Comparison of ENCODE assay signal across 24 cellular contexts in genomic region chr15:69318033-69318432, GRCh38. TPM values are rescaled to one million over a fixed set of nuclear protein-coding genes. Genes with fewer than 3 reads are reported as not detected.
DNase-seq lines count a peak whose midpoint lies in the region; ATAC-seq, FAIRE-seq and TF ChIP-seq lines count a peak whose summit lies in the region.
"Had no signal": no experiment of that assay in that cellular context is flagged by ENCODE, and none has a peak within 500 bp of the region (broad histone marks: within the 10 kb centered on the region; RNA-seq: fewer than 3 reads in every experiment).

No MANE protein-coding gene starts in this region.

- FAIRE-seq in urothelium cell line (lab: Jason Lieb, UNC) (peak; percentile 13), GM19239 (lab: Jason Lieb, UNC) (no peak)
- FAIRE-seq: GM12892, HTR-8/SVneo had no signal

- H3K9me2 ChIP-seq in hepatocyte (replicated peaks; ENCODE audit: insufficient read depth): no peaks in the 10 kb centered on the region

- H3K27me3 ChIP-seq in body of pancreas: no peaks in the 10 kb centered on the region
- H3K27me3 ChIP-seq in hepatocyte: no peaks in the 10 kb centered on the region
- no peaks in the 10 kb centered on the region for H3K27me3 ChIP-seq in neural progenitor cell
- no peaks in the 10 kb centered on the region for H3K27me3 ChIP-seq in lower lobe of right lung (ENCODE audit: low read depth)

- peak overlapping the region; percentile 64 for H3K27ac Mint-ChIP-seq in neural progenitor cell
- H3K27ac Mint-ChIP-seq in CD14-positive monocyte: no peak overlapping the region
- H3K27ac Mint-ChIP-seq: CD8-positive, alpha-beta T cell had no signal

- no peaks in the 10 kb centered on the region for H3K79me2 ChIP-seq in hepatocyte
- H3K79me2 ChIP-seq in neural progenitor cell (ENCODE audit: low read depth): no peaks in the 10 kb centered on the region

- H3K36me3 Mint-ChIP-seq in neural progenitor cell (no peaks in the 10 kb centered on the region), CD14-positive monocyte (no peaks in the 10 kb centered on the region)
- H3K36me3 Mint-ChIP-seq: CD8-positive, alpha-beta T cell had no signal

- no peaks in the 10 kb centered on the region for H3F3A ChIP-seq in neural progenitor cell (ENCODE audit: low read depth)

- WGBS in body of pancreas, 2 donors: 70 to 74% methylated on average over 7 of the region's 7 CpGs
- WGBS in hepatocyte (ENCODE audit: low lambda C conversion rate, missing lambda C conversion rate): 95% methylated on average over 7 of the region's 7 CpGs

- intact Hi-C loops in body of pancreas (cut with DNase I) (no loop called here), lower lobe of right lung (cut with DNase I) (no loop called here), CD14-positive monocyte (cut with micrococcal nuclease) (no loop called here)

- H2AFZ ChIP-seq in hepatocyte (no peak overlapping the region), neural progenitor cell (replicated peaks) (no peak overlapping the region)
- H2AFZ ChIP-seq: GM23248 had no signal

- DNase-seq in body of pancreas: no peak
- DNase-seq in hepatocyte (ENCODE audit: low spot score): no peak
- DNase-seq in neural progenitor cell (ENCODE audit: low spot score): no peak
- no peak for DNase-seq in urothelium cell line (ENCODE audit: low spot score)
- no peak for DNase-seq in GM19239 (ENCODE audit: insufficient read length, low spot score)
- DNase-seq in lower lobe of right lung: no peak
- DNase-seq in CD14-positive monocyte (ENCODE audit: low spot score): no peak
- DNase-seq: C1 segment of cervical spinal cord; CD8-positive, alpha-beta T cell; DMS 273 treated with DMSO at 0.1 percent for 48 hours; DMS79 treated with DMSO at 0.1 percent for 48 hours; GM23248; H9; KBM-7; MV-4-11; NCI-H1105; NCI-H1436 treated with DMSO at 0.1 percent for 48 hours; NCI-H187 treated with DMSO at 0.1 percent for 48 hours; NCI-H82; NK-92 treated with Interleukin-12 subunit alpha and Interleukin-12 subunit beta, amount 100 ng/mL, for 24 hours; PC-3; SJCRH30 had no signal

- ATAC-seq in body of pancreas (no peak), lower lobe of right lung (no peak)
- ATAC-seq: CD8-positive, alpha-beta T cell; PC-3 had no signal

- H3K9me3 ChIP-seq in body of pancreas (no peaks in the 10 kb centered on the region), hepatocyte (ENCODE audit: low read depth) (no peaks in the 10 kb centered on the region), neural progenitor cell (ENCODE audit: low read depth) (no peaks in the 10 kb centered on the region), lower lobe of right lung (no peaks in the 10 kb centered on the region)
- H3K9me3 ChIP-seq: SJCRH30 had no signal

- TF ChIP-seq CTCF in body of pancreas (IDR thresholded peaks at IDR 0.05) (no peak), hepatocyte (IDR thresholded peaks at IDR 0.05; ENCODE audit: poor library complexity) (no peak), neural progenitor cell (IDR thresholded peaks at IDR 0.05) (no peak), lower lobe of right lung (IDR thresholded peaks at IDR 0.05) (no peak), CD14-positive monocyte (IDR thresholded peaks at IDR 0.05) (no peak)

- no peaks in the 10 kb centered on the region for H4K20me1 ChIP-seq in hepatocyte (ENCODE audit: insufficient read depth, poor library complexity, severe bottlenecking)
- no peaks in the 10 kb centered on the region for H4K20me1 ChIP-seq in neural progenitor cell (ENCODE audit: low read depth)

- H3K4me1 Mint-ChIP-seq in neural progenitor cell: peaks cover 8% of the 10 kb centered on the region
- H3K4me1 Mint-ChIP-seq in CD14-positive monocyte: peaks cover 46% of the 10 kb centered on the region

- H3K9ac ChIP-seq in neural progenitor cell: no peak overlapping the region
- H3K9ac ChIP-seq: GM23248 had no signal

- peaks cover 57% of the 10 kb centered on the region for H3K4me1 ChIP-seq in body of pancreas
- peaks cover 8% of the 10 kb centered on the region for H3K4me1 ChIP-seq in hepatocyte (ENCODE audit: insufficient read depth)
- H3K4me1 ChIP-seq in neural progenitor cell: no peaks in the 10 kb centered on the region
- peaks cover 26% of the 10 kb centered on the region for H3K4me1 ChIP-seq in lower lobe of right lung
- H3K4me1 ChIP-seq: SJCRH30 had no signal

- H3K27me3 Mint-ChIP-seq in neural progenitor cell (ENCODE audit: insufficient read depth, low read depth) (peaks cover 12% of the 10 kb centered on the region), CD14-positive monocyte (ENCODE audit: low read depth in 3 of 3) (peaks cover 3 to 9% (median 5%) of the 10 kb centered on the region in 3 donors)

- TF ChIP-seq POLR2A in body of pancreas (IDR thresholded peaks at IDR 0.05): no peak

- H3K4me3 ChIP-seq in body of pancreas (no peak overlapping the region), hepatocyte (no peak overlapping the region), neural progenitor cell (no peak overlapping the region), lower lobe of right lung (no peak overlapping the region)
- H3K4me3 ChIP-seq: GM23248, SJCRH30 had no signal

- H3K4me3 Mint-ChIP-seq in neural progenitor cell (no peak overlapping the region), CD14-positive monocyte (no peak overlapping the region)
- H3K4me3 Mint-ChIP-seq: CD8-positive, alpha-beta T cell; H9 had no signal

- H3K27ac ChIP-seq in body of pancreas (peak overlapping the region in 3 of 4 donors; percentile 54 to 67 (median 67)), hepatocyte (no peak overlapping the region), neural progenitor cell (no peak overlapping the region), lower lobe of right lung (no peak overlapping the region)
- H3K27ac ChIP-seq: GM23248, SJCRH30 had no signal

- H3K9me3 Mint-ChIP-seq in neural progenitor cell (no peaks in the 10 kb centered on the region), CD14-positive monocyte (peaks cover 7 to 12% (median 9%) of the 10 kb centered on the region in 7 donors)
- H3K9me3 Mint-ChIP-seq: CD8-positive, alpha-beta T cell; H9 had no signal

- no peaks in the 10 kb centered on the region for H3K36me3 ChIP-seq in body of pancreas (replicated peaks in 1 of 2; ENCODE audit: insufficient read depth in 1 of 2, low read depth in 2 of 2)
- no peaks in the 10 kb centered on the region for H3K36me3 ChIP-seq in hepatocyte (replicated peaks; ENCODE audit: insufficient read depth, low read depth)
- no peaks in the 10 kb centered on the region for H3K36me3 ChIP-seq in neural progenitor cell
- H3K36me3 ChIP-seq in lower lobe of right lung: no peaks in the 10 kb centered on the region
- H3K36me3 ChIP-seq: SJCRH30 had no signal

- H3K4me2 ChIP-seq in hepatocyte (peak overlapping the region; percentile 33), neural progenitor cell (no peak overlapping the region)

RNA-seq across cellular contexts. Expression of gene PAQR5, which starts 19.3 kb away (rescaled TPM):
- 10 to 100 TPM in 1 of 2 donors, 1 to 10 TPM in 1; 6.5 to 11.5 TPM for total RNA-seq in body of pancreas
- 2.1 and 2.6 TPM in 2 replicates for total RNA-seq in hepatocyte
- polyA plus RNA-seq in hepatocyte: 2.8 and 4.7 TPM in 2 replicates
- total RNA-seq in neural progenitor cell (ENCODE audit: low replicate concordance): 1.1 and 1.4 TPM in 2 replicates
- 30.6 TPM for total RNA-seq in lower lobe of right lung
- not detected for polyA plus RNA-seq in CD14-positive monocyte
- total RNA-seq: CD8-positive, alpha-beta T cell had no signal

Comparison
In these comparisons a context has a peak if more than half of its experiments do, and no peak if none do; other contexts are left out.
1. H3K27ac ChIP-seq: peak in body of pancreas (3 of 4); none in hepatocyte (single experiment), neural progenitor cell (single experiment) and lower lobe of right lung (single experiment).